ENCODE assay signal across 8 cellular contexts in genomic region chrX:41781500-41781899, GRCh38. TPM values are rescaled to one million over a fixed set of nuclear protein-coding genes. Genes with fewer than 3 reads are reported as not detected.
A peak's percentile ranks its signal among the peaks of the same experiment; 100 is the strongest.
DNase-seq lines count a peak whose midpoint lies in the region; ATAC-seq, FAIRE-seq and TF ChIP-seq lines count a peak whose summit lies in the region.

No MANE protein-coding gene starts in this region.

- H3K36me3 Mint-ChIP-seq in activated CD8-positive, alpha-beta T cell treated with anti-CD3 and anti-CD28 coated beads for 36 hours (ENCODE audit: low read depth): peaks cover 8% of the 10 kb centered on the region
- peaks cover 13% of the 10 kb centered on the region for H3K36me3 Mint-ChIP-seq in activated T-cell treated with anti-CD3 and anti-CD28 coated beads, Interleukin-2, amount 50 U/mL, for 24 hours (ENCODE audit: low read depth)

- intact Hi-C loops in activated CD8-positive, alpha-beta T cell treated with anti-CD3 and anti-CD28 coated beads for 36 hours (cut with micrococcal nuclease): no loop called here

- no peak for TF ChIP-seq EP300 in upper lobe of left lung (IDR thresholded peaks at IDR 0.05)

- H3K9me3 ChIP-seq in iPS DF 6.9 (ENCODE audit: control insufficient read depth, insufficient read depth, low read length): no peaks in the 10 kb centered on the region
- H3K9me3 ChIP-seq in upper lobe of left lung: no peaks in the 10 kb centered on the region

- H3K4me3 Mint-ChIP-seq in activated CD8-positive, alpha-beta T cell treated with anti-CD3 and anti-CD28 coated beads for 36 hours: no peak overlapping the region
- no peak overlapping the region for H3K4me3 Mint-ChIP-seq in activated T-cell treated with anti-CD3 and anti-CD28 coated beads, Interleukin-2, amount 50 U/mL, for 24 hours

- CTCF ChIA-PET in activated CD8-positive, alpha-beta T cell treated with anti-CD3 and anti-CD28 coated beads for 36 hours (lab: Charles Lee): interaction anchor here (0.6 to 1.7 kb wide), 6 partner anchors 9 to 1552 kb away, joined by 3 to 6 read pairs (median 4); no protein-coding TSS in a partner anchor

- peak; percentile 62 for ATAC-seq in activated CD8-positive, alpha-beta T cell treated with anti-CD3 and anti-CD28 coated beads for 36 hours
- ATAC-seq in upper lobe of left lung (ENCODE audit: low FRiP score in 2 of 2): peak in 1 of 2 donors; percentile 46
- ATAC-seq in HG03175 (IDR thresholded peaks at IDR 0.05; ENCODE audit: unreplicated experiment): no peak

- no peaks in the 10 kb centered on the region for H3K27me3 Mint-ChIP-seq in activated CD8-positive, alpha-beta T cell treated with anti-CD3 and anti-CD28 coated beads for 36 hours
- peaks cover 6% of the 10 kb centered on the region for H3K27me3 Mint-ChIP-seq in activated T-cell treated with anti-CD3 and anti-CD28 coated beads, Interleukin-2, amount 50 U/mL, for 24 hours

- no CpG with 5 or more reads among the region's 2 CpGs for WGBS in iPS DF 6.9 (ENCODE audit: insufficient coverage, insufficient read length)
- 2 to 20% methylated on average over 1 to 2 of the region's 2 CpGs for WGBS in upper lobe of left lung, 2 donors

- H3K27me3 ChIP-seq in iPS DF 6.9 (ENCODE audit: control insufficient read depth, insufficient read depth, low read length): no peaks in the 10 kb centered on the region
- H3K27me3 ChIP-seq in upper lobe of left lung: no peaks in the 10 kb centered on the region

- peak; percentile 84 for FAIRE-seq in GM12891 (lab: Jason Lieb, UNC)

- peak; percentile 17 for DNase-seq in Ammon's horn (ENCODE audit: low spot score)
- no peak for DNase-seq in GM12891 (ENCODE audit: insufficient read length, low spot score)
- DNase-seq in LoVo (ENCODE audit: low spot score): peak; percentile 32
- DNase-seq in activated CD8-positive, alpha-beta T cell treated with anti-CD3 and anti-CD28 coated beads for 36 hours: peak; percentile 17
- peak; percentile 2 for DNase-seq in iPS DF 6.9 (ENCODE audit: low read depth, low spot score)
- no peak for DNase-seq in upper lobe of left lung
- DNase-seq in activated T-cell treated with anti-CD3 and anti-CD28 coated beads, Interleukin-2, amount 50 U/mL, for 24 hours: no peak

- no peaks in the 10 kb centered on the region for H3K9me3 Mint-ChIP-seq in activated CD8-positive, alpha-beta T cell treated with anti-CD3 and anti-CD28 coated beads for 36 hours
- H3K9me3 Mint-ChIP-seq in activated T-cell treated with anti-CD3 and anti-CD28 coated beads, Interleukin-2, amount 50 U/mL, for 24 hours: no peaks in the 10 kb centered on the region

- H3K4me1 Mint-ChIP-seq in activated CD8-positive, alpha-beta T cell treated with anti-CD3 and anti-CD28 coated beads for 36 hours (ENCODE audit: low read depth): peaks cover 15% of the 10 kb centered on the region
- H3K4me1 Mint-ChIP-seq in activated T-cell treated with anti-CD3 and anti-CD28 coated beads, Interleukin-2, amount 50 U/mL, for 24 hours (ENCODE audit: low read depth): peaks cover 30% of the 10 kb centered on the region

- H3K27ac Mint-ChIP-seq in activated CD8-positive, alpha-beta T cell treated with anti-CD3 and anti-CD28 coated beads for 36 hours: no peak overlapping the region
- no peak overlapping the region for H3K27ac Mint-ChIP-seq in activated T-cell treated with anti-CD3 and anti-CD28 coated beads, Interleukin-2, amount 50 U/mL, for 24 hours

- TF ChIP-seq CTCF in activated CD8-positive, alpha-beta T cell treated with anti-CD3 and anti-CD28 coated beads for 36 hours (IDR thresholded peaks at IDR 0.05): peak; percentile 64
- TF ChIP-seq CTCF in upper lobe of left lung (IDR thresholded peaks at IDR 0.05): peak; percentile 43 to 59 (median 48)

- POLR2A ChIA-PET in activated CD8-positive, alpha-beta T cell treated with anti-CD3 and anti-CD28 coated beads for 36 hours (lab: Charles Lee): no interaction called here

- H3K36me3 ChIP-seq in iPS DF 6.9 (ENCODE audit: control insufficient read depth, insufficient read depth, low read length): 0 out of 2 replicates have a peak, but pooled peaks cover 2% of the 10 kb centered on the region
- H3K36me3 ChIP-seq in upper lobe of left lung: no peaks in the 10 kb centered on the region

- TF ChIP-seq POLR2A in GM12891 (IDR thresholded peaks at IDR 0.05; ENCODE audit: low read depth, low read length) (no peak), upper lobe of left lung (IDR thresholded peaks at IDR 0.05) (no peak)

- H3K4me3 ChIP-seq in iPS DF 6.9 (ENCODE audit: low read length) (no peak overlapping the region), upper lobe of left lung (no peak overlapping the region)

- H3K27ac ChIP-seq in iPS DF 6.9 (ENCODE audit: low read length) (no peak overlapping the region), upper lobe of left lung (no peak overlapping the region)

- H3K4me1 ChIP-seq in iPS DF 6.9 (ENCODE audit: control insufficient read depth, insufficient read depth, low read length): no peaks in the 10 kb centered on the region
- no peaks in the 10 kb centered on the region for H3K4me1 ChIP-seq in upper lobe of left lung

TF ChIP-seq in GM12891, 5 proteins besides CTCF, POLR2A, EP300 and RAD21:
- TF ChIP-seq POLR2AphosphoS5 (IDR thresholded peaks at IDR 0.05; ENCODE audit: low read depth, low read length) (no peak), PAX5 (IDR thresholded peaks at IDR 0.05; ENCODE audit: insufficient read depth, low read length, severe bottlenecking) (no peak), POU2F2 (IDR thresholded peaks at IDR 0.05; ENCODE audit: low read depth, low read length) (no peak), SPI1 (IDR thresholded peaks at IDR 0.05; ENCODE audit: low read depth, low read length) (no peak), TAF1 (IDR thresholded peaks at IDR 0.05; ENCODE audit: low read depth, low read length) (no peak)

RNA-seq across cellular contexts. Expression of gene GPR82, which starts 57.5 kb away (rescaled TPM):
- 0.09 TPM for polyA plus RNA-seq in GM12891 (2012; ENCODE audit: low read depth, missing spikeins)
- under 1 TPM; 0.11 to 0.38 TPM for total RNA-seq in activated CD8-positive, alpha-beta T cell treated with anti-CD3 and anti-CD28 coated beads for 36 hours
- under 1 TPM in 4 of 6 donors, not detected in 2; 0.20 to 0.74 (median 0.49) TPM for total RNA-seq in upper lobe of left lung

Comparison
In these comparisons a context has a peak if more than half of its experiments do, and no peak if none do; other contexts are left out.
1. DNase-seq: peak in Ammon's horn (single experiment), LoVo (single experiment), activated CD8-positive, alpha-beta T cell treated with anti-CD3 and anti-CD28 coated beads for 36 hours (single experiment) and iPS DF 6.9 (single experiment); none in GM12891 (single experiment), upper lobe of left lung (0 of 2) and activated T-cell treated with anti-CD3 and anti-CD28 coated beads, Interleukin-2, amount 50 U/mL, for 24 hours (single experiment).